Comparison of ENCODE assay signal across 9 cellular contexts in genomic region chr4:76199664-76200211, GRCh38. TPM values are rescaled to one million over a fixed set of nuclear protein-coding genes. Genes with fewer than 3 reads are reported as not detected.
A peak's percentile ranks its signal among the peaks of the same experiment; 100 is the strongest.
DNase-seq lines count a peak whose midpoint lies in the region; ATAC-seq, FAIRE-seq and TF ChIP-seq lines count a peak whose summit lies in the region.
"Had no signal": no experiment of that assay in that cellular context is flagged by ENCODE, and none has a peak within 500 bp of the region (broad histone marks: within the 10 kb centered on the region; RNA-seq: fewer than 3 reads in every experiment).

No MANE protein-coding gene starts in this region.

- H3K27ac Mint-ChIP-seq in activated naive CD8-positive, alpha-beta T cell treated with anti-CD3 and anti-CD28 coated beads, Interleukin-2, amount 10 ng/mL, durations not matched to agents 7 days and 5 days, result peak overlapping the region; percentile 31

- H3K36me3 Mint-ChIP-seq in activated naive CD8-positive, alpha-beta T cell treated with anti-CD3 and anti-CD28 coated beads, Interleukin-2, amount 10 ng/mL, durations not matched to agents 7 days and 5 days, result peaks cover 7% of the 10 kb centered on the region

- no peak for FAIRE-seq in kidney (lab: Jason Lieb, UNC)

- no peaks in the 10 kb centered on the region for H3K27me3 Mint-ChIP-seq in activated naive CD8-positive, alpha-beta T cell treated with anti-CD3 and anti-CD28 coated beads, Interleukin-2, amount 10 ng/mL, durations not matched to agents 7 days and 5 days

- no peaks in the 10 kb centered on the region for H3K9me3 Mint-ChIP-seq in activated naive CD8-positive, alpha-beta T cell treated with anti-CD3 and anti-CD28 coated beads, Interleukin-2, amount 10 ng/mL, durations not matched to agents 7 days and 5 days

- no peaks in the 10 kb centered on the region for H3K27me3 ChIP-seq in subcutaneous abdominal adipose tissue (ENCODE audit: control insufficient read depth in 5 of 5, insufficient read depth in 4 of 5, low read length in 5 of 5)

- peaks cover 32% of the 10 kb centered on the region for H3K4me1 Mint-ChIP-seq in activated naive CD8-positive, alpha-beta T cell treated with anti-CD3 and anti-CD28 coated beads, Interleukin-2, amount 10 ng/mL, durations not matched to agents 7 days and 5 days

- POLR2A ChIA-PET in activated naive CD8-positive, alpha-beta T cell treated with anti-CD3 and anti-CD28 coated beads, Interleukin-2, amount 10 ng/mL, durations not matched to agents 7 days and 5 days (lab: Charles Lee), result no interaction called here

- H3K4me3 Mint-ChIP-seq in activated naive CD8-positive, alpha-beta T cell treated with anti-CD3 and anti-CD28 coated beads, Interleukin-2, amount 10 ng/mL, durations not matched to agents 7 days and 5 days, result peak overlapping the region; percentile 56

- peak overlapping the region in 1 of 2 donors; percentile 62 for H3K9ac ChIP-seq in kidney (ENCODE audit: low read length in 2 of 2)
- peak overlapping the region; percentile 4 to 85 (median 21) for H3K9ac ChIP-seq in subcutaneous abdominal adipose tissue (ENCODE audit: low read length in 5 of 5)
- H3K9ac ChIP-seq: parathyroid adenoma had no signal

- intact Hi-C loops in kidney (cut with DNase I), result no loop called here

- H3K4me3 ChIP-seq in kidney (ENCODE audit: low read length in 2 of 2) (peak overlapping the region; percentile 8 to 31), subcutaneous abdominal adipose tissue (ENCODE audit: low read depth in 1 of 5, low read length in 5 of 5) (peak overlapping the region in 1 of 5 donors; percentile 6)

- peaks cover 47 to 54% of the 10 kb centered on the region in 2 donors for H3K4me1 ChIP-seq in kidney (ENCODE audit: control insufficient read depth in 1 of 2, insufficient read depth in 1 of 2, low read depth in 1 of 2, low read length in 2 of 2)
- H3K4me1 ChIP-seq in subcutaneous abdominal adipose tissue (ENCODE audit: control insufficient read depth in 5 of 5, insufficient read depth in 5 of 5, low read length in 5 of 5), result peaks cover 12 to 85% (median 72%) of the 10 kb centered on the region in 5 donors

- DNase-seq in GM10266 (ENCODE audit: extremely low spot score) (peak; percentile 44), GM20000 (ENCODE audit: low spot score) (peak; percentile 59), kidney (no peak), ecto neural progenitor cell (ENCODE audit: low spot score) (no peak), iPS-NIHi11 (ENCODE audit: low spot score) (no peak)
- no peak for DNase-seq in activated naive CD8-positive, alpha-beta T cell treated with anti-CD3 and anti-CD28 coated beads, Interleukin-2, amount 10 ng/mL, durations not matched to agents 7 days and 5 days

- peak overlapping the region; percentile 75 to 84 for H3K27ac ChIP-seq in kidney (ENCODE audit: low read depth in 2 of 2, low read length in 2 of 2)
- H3K27ac ChIP-seq in subcutaneous abdominal adipose tissue (ENCODE audit: low read depth, low read length), result peak overlapping the region; percentile 63
- H3K27ac ChIP-seq: parathyroid adenoma had no signal

- ATAC-seq in HG03558 (IDR thresholded peaks at IDR 0.05; ENCODE audit: extremely low read depth, unreplicated experiment), result peak; percentile 93
- ATAC-seq in activated naive CD8-positive, alpha-beta T cell treated with anti-CD3 and anti-CD28 coated beads, Interleukin-2, amount 10 ng/mL, durations not matched to agents 7 days and 5 days (ENCODE audit: low read depth), result peak; percentile 37

- TF ChIP-seq CTCF in GM10266 (IDR thresholded peaks at IDR 0.05; ENCODE audit: control insufficient read depth, insufficient read depth, low read depth, missing control alignments), result peak; percentile 41
- peak; percentile 25 for TF ChIP-seq CTCF in GM20000 (IDR thresholded peaks at IDR 0.05; ENCODE audit: extremely low read depth, missing control alignments)
- no peak for TF ChIP-seq CTCF in kidney (IDR thresholded peaks at IDR 0.05; ENCODE audit: borderline replicate concordance, extremely low read depth, insufficient read depth)

- no peaks in the 10 kb centered on the region for H3K36me3 ChIP-seq in kidney (ENCODE audit: control insufficient read depth in 1 of 2, insufficient read depth in 2 of 2, low read length in 2 of 2)
- H3K36me3 ChIP-seq in subcutaneous abdominal adipose tissue (ENCODE audit: control insufficient read depth in 5 of 5, insufficient read depth in 5 of 5, low read length in 5 of 5), result peaks cover 0 to 5% (median 3%) of the 10 kb centered on the region in 5 donors

- H3K9me3 ChIP-seq in kidney (ENCODE audit: control insufficient read depth in 1 of 2, low read length in 2 of 2), result no peaks in the 10 kb centered on the region
- H3K9me3 ChIP-seq in subcutaneous abdominal adipose tissue (ENCODE audit: control insufficient read depth in 5 of 5, low read length in 5 of 5), result no peaks in the 10 kb centered on the region

RNA-seq across cellular contexts. Expression of gene SCARB2, which starts 13.9 kb away (rescaled TPM):
- 10 to 100 TPM; 16.3 to 18.4 TPM for total RNA-seq in activated naive CD8-positive, alpha-beta T cell treated with anti-CD3 and anti-CD28 coated beads, Interleukin-2, amount 10 ng/mL, durations not matched to agents 7 days and 5 days
- 151 TPM for total RNA-seq in kidney
- 75.5 TPM for polyA plus RNA-seq in kidney (ENCODE audit: insufficient read depth, low read depth, low replicate concordance)

RNA-seq across cellular contexts. Expression of gene NUP54, which starts 51.5 kb away (rescaled TPM):
- total RNA-seq in activated naive CD8-positive, alpha-beta T cell treated with anti-CD3 and anti-CD28 coated beads, Interleukin-2, amount 10 ng/mL, durations not matched to agents 7 days and 5 days, result 10 to 100 TPM; 48.7 to 54.7 TPM
- 40.8 TPM for total RNA-seq in kidney
- polyA plus RNA-seq in kidney (ENCODE audit: insufficient read depth, low read depth, low replicate concordance), result 15.6 TPM

RNA-seq across cellular contexts. Expression of gene FAM47E, which starts 51.8 kb away (rescaled TPM):
- total RNA-seq in activated naive CD8-positive, alpha-beta T cell treated with anti-CD3 and anti-CD28 coated beads, Interleukin-2, amount 10 ng/mL, durations not matched to agents 7 days and 5 days, result under 1 TPM in 1 of 2 experiments, not detected in 1; 0.78 TPM
- total RNA-seq in kidney, result 10.4 TPM
- 15.0 TPM for polyA plus RNA-seq in kidney (ENCODE audit: insufficient read depth, low read depth, low replicate concordance)

Comparison
In these comparisons a context has a peak if more than half of its experiments do, and no peak if none do; other contexts are left out.
1. DNase-seq: peak in GM10266 (single experiment) and GM20000 (single experiment); none in activated naive CD8-positive, alpha-beta T cell treated with anti-CD3 and anti-CD28 coated beads, Interleukin-2, amount 10 ng/mL, durations not matched to agents 7 days and 5 days (single experiment), kidney (single experiment), ecto neural progenitor cell (single experiment) and iPS-NIHi11 (single experiment).